In the genomic region with DNA sequence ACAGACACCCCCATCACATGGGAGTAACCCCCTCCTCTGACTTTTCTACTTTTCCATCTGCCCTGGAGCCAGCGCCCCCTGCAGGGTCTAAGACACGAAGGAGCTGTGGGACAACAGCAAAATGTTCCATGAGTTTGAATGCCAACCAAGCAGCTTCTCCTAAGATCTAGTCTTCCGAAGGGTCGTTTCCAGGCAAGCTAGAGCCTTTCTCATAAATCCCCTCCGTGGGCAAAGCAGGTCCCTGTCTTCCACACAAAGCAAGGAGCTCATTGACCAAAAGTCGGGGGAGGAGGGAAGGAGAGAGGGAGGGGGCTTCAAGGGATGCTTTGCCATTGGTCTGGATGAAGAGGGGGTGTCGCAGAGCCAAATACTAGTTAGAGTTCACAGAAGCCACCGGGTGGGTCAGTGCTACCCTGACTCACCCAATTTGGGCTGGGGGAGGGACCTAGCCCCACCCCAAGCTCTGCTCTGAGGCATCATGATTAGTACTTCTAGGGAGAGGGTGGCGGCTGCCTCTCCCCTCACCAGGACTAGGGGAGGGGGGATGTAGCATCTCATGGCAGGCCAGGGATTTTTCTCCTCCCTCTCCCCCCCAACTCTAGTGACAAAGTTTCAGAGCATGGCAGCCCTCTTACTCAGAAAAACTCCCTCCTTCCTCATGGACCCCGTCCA, we compare ENCODE assay signal across 9 cellular contexts. TPM values are rescaled to one million over a fixed set of nuclear protein-coding genes. Genes with fewer than 3 reads are reported as not detected.
DNase-seq lines count a peak whose midpoint lies in the region; ATAC-seq and TF ChIP-seq lines count a peak whose summit lies in the region.
"Had no signal": no experiment of that assay in that cellular context is flagged by ENCODE, and none has a peak within 500 bp of the region (broad histone marks: within the 10 kb centered on the region; RNA-seq: fewer than 3 reads in every experiment).

No MANE protein-coding gene starts in this region.

- H3K27me3 ChIP-seq in ectodermal cell (ENCODE audit: control insufficient read depth, insufficient read depth, low read length, poor library complexity, severe bottlenecking) = no peaks in the 10 kb centered on the region
- peaks cover 51% of the 10 kb centered on the region for H3K27me3 ChIP-seq in osteoblast (ENCODE audit: insufficient read depth, low read length)

- H3K4me3 ChIP-seq in ectodermal cell (ENCODE audit: insufficient read depth, low read depth, low read length) (peak overlapping the region; percentile 84), osteoblast (ENCODE audit: insufficient read depth, low read length) (peak overlapping the region; percentile 49)

- H3K36me3 ChIP-seq in ectodermal cell (ENCODE audit: control insufficient read depth, insufficient read depth, low read length) (no peaks in the 10 kb centered on the region), osteoblast (ENCODE audit: insufficient read depth, low read length) (no peaks in the 10 kb centered on the region)

- H2AFZ ChIP-seq in osteoblast (ENCODE audit: low read length) = peak overlapping the region; percentile 56

- H3K4me2 ChIP-seq in osteoblast (ENCODE audit: insufficient read depth, low read length) = peak overlapping the region; percentile 55

- H4K20me1 ChIP-seq in osteoblast (ENCODE audit: insufficient read depth, low read length) = no peaks in the 10 kb centered on the region

- DNase-seq in DMS 273 (lab: John Stamatoyannopoulos, UW; ENCODE audit: unreplicated experiment) (peak; percentile 67), DMS 273 treated with DMSO at 0.1 percent for 48 hours (lab: John Stamatoyannopoulos, UW) (no peak), NCI-H2227 treated with DMSO at 0.1 percent for 48 hours (lab: John Stamatoyannopoulos, UW) (peak; percentile 39), osteoblast (ENCODE audit: insufficient read length, low spot score, missing footprints) (peak; percentile 88), amniotic stem cell (lab: John Stamatoyannopoulos, UW) (no peak), SHP77 treated with DMSO at 0.1 percent for 48 hours (lab: John Stamatoyannopoulos, UW) (no peak)

- H3K79me2 ChIP-seq in osteoblast (ENCODE audit: insufficient read depth, low read length) = no peaks in the 10 kb centered on the region

- ATAC-seq in HG02973 (IDR thresholded peaks at IDR 0.05; ENCODE audit: unreplicated experiment) = no peak

- TF ChIP-seq CTCF in osteoblast (IDR thresholded peaks at IDR 0.05; ENCODE audit: extremely low read depth, low read depth, low read length) = peak; percentile 39

- H3K9me3 ChIP-seq in ectodermal cell (ENCODE audit: control insufficient read depth, low read length) (no peaks in the 10 kb centered on the region), osteoblast (ENCODE audit: low read depth, low read length) (no peaks in the 10 kb centered on the region)

- peak overlapping the region; percentile 6 for H3K27ac ChIP-seq in ectodermal cell (ENCODE audit: insufficient read depth, low read depth, low read length, poor library complexity, severe bottlenecking)
- no peak overlapping the region for H3K27ac ChIP-seq in osteoblast (ENCODE audit: low read depth, low read length)

- 6 to 7% methylated on average over 10 of the region's 10 CpGs for WGBS in ectodermal cell, 2 experiments

- H3K4me1 ChIP-seq in ectodermal cell (ENCODE audit: control insufficient read depth, insufficient read depth, low read length) (peaks cover 44% of the 10 kb centered on the region), osteoblast (ENCODE audit: insufficient read depth, low read length) (no peaks in the 10 kb centered on the region)

RNA-seq across cellular contexts. Expression of gene MSI1, which starts 1.6 kb away (rescaled TPM):
- polyA plus RNA-seq in ectodermal cell (2013, experiment 1 of 4) = 80.9 TPM
- 84.6 TPM for polyA plus RNA-seq in ectodermal cell (2013, experiment 2 of 4)
- 54.8 TPM for polyA plus RNA-seq in ectodermal cell (2013, experiment 3 of 4)
- polyA plus RNA-seq in ectodermal cell (2013, experiment 4 of 4) = 61.4 TPM
- total RNA-seq in osteoblast = under 0.01 TPM in 2 replicates

RNA-seq across cellular contexts. Expression of gene PLA2G1B, which starts 39.8 kb away (rescaled TPM):
- not detected for polyA plus RNA-seq in ectodermal cell (2013, experiment 1 of 4)
- polyA plus RNA-seq in ectodermal cell (2013, experiment 2 of 4) = not detected
- polyA plus RNA-seq in ectodermal cell (2013, experiment 3 of 4) = not detected
- polyA plus RNA-seq in ectodermal cell (2013, experiment 4 of 4) = not detected
- not detected in 2 replicates for total RNA-seq in osteoblast
- total RNA-seq: activated CD8-positive, alpha-beta memory T cell treated with anti-CD3 and anti-CD28 coated beads for 36 hours had no signal

Comparison
In these comparisons a context has a peak if more than half of its experiments do, and no peak if none do; other contexts are left out.
1. DNase-seq: peak in DMS 273 (single experiment), NCI-H2227 treated with DMSO at 0.1 percent for 48 hours (single experiment) and osteoblast (single experiment); none in DMS 273 treated with DMSO at 0.1 percent for 48 hours (single experiment), amniotic stem cell (single experiment) and SHP77 treated with DMSO at 0.1 percent for 48 hours (single experiment).